Comparison of ENCODE assay signal across 1 cellular context in the genomic region with DNA sequence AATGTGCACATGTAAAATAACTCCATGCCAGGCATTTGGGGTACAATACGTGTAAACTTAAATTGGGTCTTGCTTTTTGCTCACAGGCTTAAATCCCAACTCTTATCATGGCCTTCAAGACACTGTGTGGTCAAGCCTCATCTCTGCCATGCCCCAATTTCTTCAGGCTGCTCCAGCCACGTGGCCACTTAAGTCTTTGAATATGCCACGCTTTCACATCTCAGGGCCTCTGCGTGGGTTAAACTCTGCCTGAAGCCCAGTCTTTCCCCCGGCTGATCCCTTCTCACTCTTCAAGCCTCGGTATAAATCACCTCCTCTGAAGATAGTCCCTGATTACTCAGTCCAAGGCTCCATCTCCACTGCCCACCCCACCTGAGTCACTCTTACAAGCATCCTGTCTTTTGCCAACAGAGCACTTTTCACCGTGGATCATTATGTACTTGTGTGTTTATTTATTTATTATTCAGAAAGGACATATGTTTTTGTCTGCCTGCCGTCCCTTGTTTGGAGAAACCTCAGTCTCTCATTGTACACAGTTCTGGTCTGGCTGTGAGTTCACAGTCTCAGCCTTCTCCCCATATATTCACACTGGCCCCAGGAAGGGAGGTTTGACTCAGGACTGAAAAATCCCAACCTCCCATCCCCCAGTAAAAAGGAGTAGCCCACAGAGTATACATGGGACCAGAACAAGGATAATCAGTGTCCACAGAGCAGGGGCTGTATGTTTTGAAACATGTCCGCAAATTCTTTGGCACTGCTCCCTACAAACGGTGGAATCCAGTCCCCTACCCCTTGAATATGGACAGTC.
TF ChIP-seq lines count a peak whose summit lies in the region.

No MANE protein-coding gene starts in this region.

TF ChIP-seq in HCT116, 20 proteins besides CTCF, POLR2A, EP300 and RAD21 (continued from another document):
- TF ChIP-seq, protein P1, sequence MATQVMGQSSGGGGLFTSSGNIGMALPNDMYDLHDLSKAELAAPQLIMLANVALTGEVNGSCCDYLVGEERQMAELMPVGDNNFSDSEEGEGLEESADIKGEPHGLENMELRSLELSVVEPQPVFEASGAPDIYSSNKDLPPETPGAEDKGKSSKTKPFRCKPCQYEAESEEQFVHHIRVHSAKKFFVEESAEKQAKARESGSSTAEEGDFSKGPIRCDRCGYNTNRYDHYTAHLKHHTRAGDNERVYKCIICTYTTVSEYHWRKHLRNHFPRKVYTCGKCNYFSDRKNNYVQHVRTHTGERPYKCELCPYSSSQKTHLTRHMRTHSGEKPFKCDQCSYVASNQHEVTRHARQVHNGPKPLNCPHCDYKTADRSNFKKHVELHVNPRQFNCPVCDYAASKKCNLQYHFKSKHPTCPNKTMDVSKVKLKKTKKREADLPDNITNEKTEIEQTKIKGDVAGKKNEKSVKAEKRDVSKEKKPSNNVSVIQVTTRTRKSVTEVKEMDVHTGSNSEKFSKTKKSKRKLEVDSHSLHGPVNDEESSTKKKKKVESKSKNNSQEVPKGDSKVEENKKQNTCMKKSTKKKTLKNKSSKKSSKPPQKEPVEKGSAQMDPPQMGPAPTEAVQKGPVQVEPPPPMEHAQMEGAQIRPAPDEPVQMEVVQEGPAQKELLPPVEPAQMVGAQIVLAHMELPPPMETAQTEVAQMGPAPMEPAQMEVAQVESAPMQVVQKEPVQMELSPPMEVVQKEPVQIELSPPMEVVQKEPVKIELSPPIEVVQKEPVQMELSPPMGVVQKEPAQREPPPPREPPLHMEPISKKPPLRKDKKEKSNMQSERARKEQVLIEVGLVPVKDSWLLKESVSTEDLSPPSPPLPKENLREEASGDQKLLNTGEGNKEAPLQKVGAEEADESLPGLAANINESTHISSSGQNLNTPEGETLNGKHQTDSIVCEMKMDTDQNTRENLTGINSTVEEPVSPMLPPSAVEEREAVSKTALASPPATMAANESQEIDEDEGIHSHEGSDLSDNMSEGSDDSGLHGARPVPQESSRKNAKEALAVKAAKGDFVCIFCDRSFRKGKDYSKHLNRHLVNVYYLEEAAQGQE (IDR thresholded peaks at IDR 0.05; ENCODE audit: low read depth) = no peak
- TF ChIP-seq EZH2 (IDR thresholded peaks at IDR 0.05) (no peak), EGR1 (IDR thresholded peaks at IDR 0.05; ENCODE audit: low read depth) (no peak), SRF (IDR thresholded peaks at IDR 0.05; ENCODE audit: low read depth) (no peak), CBX3 (IDR thresholded peaks at IDR 0.05; ENCODE audit: low read depth) (no peak), SIN3A (IDR thresholded peaks at IDR 0.05; ENCODE audit: low read depth) (no peak), FOSL1 (IDR thresholded peaks at IDR 0.05; ENCODE audit: low read depth) (no peak), CEBPB (IDR thresholded peaks at IDR 0.05; ENCODE audit: low read depth) (no peak)
- TF ChIP-seq, protein P2, sequence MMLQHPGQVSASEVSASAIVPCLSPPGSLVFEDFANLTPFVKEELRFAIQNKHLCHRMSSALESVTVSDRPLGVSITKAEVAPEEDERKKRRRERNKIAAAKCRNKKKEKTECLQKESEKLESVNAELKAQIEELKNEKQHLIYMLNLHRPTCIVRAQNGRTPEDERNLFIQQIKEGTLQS (IDR thresholded peaks at IDR 0.05) = no peak
TF ChIP-seq in HCT116: peak in this region for 0.
